35 cellular contexts compared by ENCODE assay signal in genomic region chr20:31785089-31785488, GRCh38. TPM values are rescaled to one million over a fixed set of nuclear protein-coding genes. Genes with fewer than 3 reads are reported as not detected.
"Had no signal": no experiment of that assay in that cellular context is flagged by ENCODE, and none has a peak within 500 bp of the region (broad histone marks: within the 10 kb centered on the region; RNA-seq: fewer than 3 reads in every experiment).

No MANE protein-coding gene starts in this region.

- H3K4me1 ChIP-seq: body of pancreas, breast epithelium, foreskin keratinocyte, heart left ventricle had no signal

- H3K27me3 Mint-ChIP-seq: activated CD4-positive, alpha-beta memory T cell treated with anti-CD3 and anti-CD28 coated beads for 36 hours; activated CD4-positive, alpha-beta T cell treated with anti-CD3 and anti-CD28 coated beads for 36 hours; activated CD4-positive, alpha-beta T cell treated with anti-CD3 and anti-CD28 coated beads, Interleukin-2, amount 10 ng/mL, durations not matched to agents 24 days and 14 days; activated CD8-positive, alpha-beta memory T cell treated with anti-CD3 and anti-CD28 coated beads, Interleukin-2, amount 10 ng/mL, durations not matched to agents 7 days and 5 days; activated naive CD8-positive, alpha-beta T cell; activated T-cell treated with anti-CD3 and anti-CD28 coated beads, Interleukin-2, amount 50 U/mL, for 24 hours; effector memory CD8-positive, alpha-beta T cell; T-helper 17 cell had no signal

- H3K36me3 ChIP-seq: breast epithelium, gastrocnemius medialis had no signal

- H3K27ac Mint-ChIP-seq: activated CD4-positive, alpha-beta memory T cell treated with anti-CD3 and anti-CD28 coated beads for 36 hours; activated CD4-positive, alpha-beta T cell treated with anti-CD3 and anti-CD28 coated beads for 36 hours; activated CD4-positive, alpha-beta T cell treated with anti-CD3 and anti-CD28 coated beads, Interleukin-2, amount 10 ng/mL, durations not matched to agents 24 days and 14 days; activated CD8-positive, alpha-beta memory T cell treated with anti-CD3 and anti-CD28 coated beads, Interleukin-2, amount 10 ng/mL, durations not matched to agents 7 days and 5 days; activated CD8-positive, alpha-beta T cell treated with anti-CD3 and anti-CD28 coated beads, Interleukin-2, amount 10 ng/mL, durations not matched to agents 7 days and 5 days; activated naive CD8-positive, alpha-beta T cell; activated T-cell treated with anti-CD3 and anti-CD28 coated beads, Interleukin-2, amount 50 U/mL, for 24 hours; activated T-cell treated with anti-CD3 and anti-CD28 coated beads, Interleukin-2, amount 50 U/mL, for 72 hours; effector memory CD8-positive, alpha-beta T cell; T-helper 17 cell; T-helper 2 cell treated with Interferon-gamma antibody and Interleukin-4, amounts not matched to agents 5 μg/mL and 100 μg/mL, for 36 hours had no signal

- DNase-seq: activated CD4-positive, alpha-beta memory T cell treated with anti-CD3 and anti-CD28 coated beads for 36 hours; activated CD4-positive, alpha-beta T cell treated with anti-CD3 and anti-CD28 coated beads for 36 hours; activated CD4-positive, alpha-beta T cell treated with anti-CD3 and anti-CD28 coated beads, Interleukin-2, amount 10 ng/mL, durations not matched to agents 24 days and 14 days; activated CD4-positive, CD25-positive, alpha-beta regulatory T cell; activated CD4-positive, CD25-positive, alpha-beta regulatory T cell treated with anti-CD3 and anti-CD28 coated beads, Interleukin-2, amount 50 U/mL, for 72 hours; activated CD8-positive, alpha-beta memory T cell treated with anti-CD3 and anti-CD28 coated beads, Interleukin-2, amount 10 ng/mL, durations not matched to agents 7 days and 5 days; activated CD8-positive, alpha-beta memory T cell treated with anti-CD3 and anti-CD28 coated beads, Interleukin-2, amount 50 U/mL, for 4 hours; activated CD8-positive, alpha-beta T cell treated with anti-CD3 and anti-CD28 coated beads, Interleukin-2, amount 10 ng/mL, durations not matched to agents 7 days and 5 days; activated effector memory CD4-positive, alpha-beta T cell treated with Interleukin-2 at 50 U/mL for 16 hours; activated gamma-delta T cell treated with Interleukin-2 at 50 U/mL for 16 hours; activated naive CD4-positive, alpha-beta T cell treated with anti-CD3 and anti-CD28 coated beads, Interleukin-2, amount 50 U/mL, for 16 hours; activated naive CD4-positive, alpha-beta T cell treated with Interleukin-2 at 50 U/mL for 16 hours; activated T-cell treated with anti-CD3 and anti-CD28 coated beads for 4 hours; activated T-cell treated with anti-CD3 and anti-CD28 coated beads, Interleukin-2, amount 50 U/mL, for 24 hours; activated T-cell treated with anti-CD3 and anti-CD28 coated beads, Interleukin-2, amount 50 U/mL, for 72 hours; amygdala; aorta; body of pancreas; cortex of kidney; dermis blood vessel endothelial cell; effector CD4-positive, alpha-beta T cell; effector memory CD8-positive, alpha-beta T cell; foreskin keratinocyte; gastrocnemius medialis; glutamatergic neuron; heart left ventricle; hypothalamus; T-helper 1 cell; T-helper 17 cell; T1000; WERI-Rb-1 had no signal

- H3K9me3 ChIP-seq: body of pancreas, breast epithelium, gastrocnemius medialis, heart left ventricle had no signal

- H3K27ac ChIP-seq: body of pancreas, breast epithelium, epithelial cell of prostate, foreskin keratinocyte, gastrocnemius medialis, heart left ventricle, WERI-Rb-1 had no signal

- ATAC-seq: activated CD4-positive, alpha-beta T cell treated with anti-CD3 and anti-CD28 coated beads for 36 hours; activated CD8-positive, alpha-beta memory T cell treated with anti-CD3 and anti-CD28 coated beads, Interleukin-2, amount 10 ng/mL, durations not matched to agents 7 days and 5 days; activated CD8-positive, alpha-beta T cell treated with anti-CD3 and anti-CD28 coated beads, Interleukin-2, amount 10 ng/mL, durations not matched to agents 7 days and 5 days; activated T-cell treated with anti-CD3 and anti-CD28 coated beads, Interleukin-2, amount 50 U/mL, for 72 hours; body of pancreas; effector memory CD8-positive, alpha-beta T cell; foreskin keratinocyte; gastrocnemius medialis; heart left ventricle; T-helper 17 cell had no signal

- H3K27me3 ChIP-seq: body of pancreas, breast epithelium, foreskin keratinocyte, gastrocnemius medialis, heart left ventricle had no signal

- H3K9me3 Mint-ChIP-seq: activated CD4-positive, alpha-beta memory T cell treated with anti-CD3 and anti-CD28 coated beads for 36 hours; activated CD4-positive, alpha-beta T cell treated with anti-CD3 and anti-CD28 coated beads, Interleukin-2, amount 10 ng/mL, durations not matched to agents 24 days and 14 days; activated T-cell treated with anti-CD3 and anti-CD28 coated beads, Interleukin-2, amount 50 U/mL, for 24 hours; activated T-cell treated with anti-CD3 and anti-CD28 coated beads, Interleukin-2, amount 50 U/mL, for 72 hours; effector memory CD8-positive, alpha-beta T cell; T-helper 2 cell treated with Interferon-gamma antibody and Interleukin-4, amounts not matched to agents 5 μg/mL and 100 μg/mL, for 36 hours had no signal

- H3K4me3 Mint-ChIP-seq: activated CD4-positive, alpha-beta memory T cell treated with anti-CD3 and anti-CD28 coated beads for 36 hours; activated CD4-positive, alpha-beta T cell treated with anti-CD3 and anti-CD28 coated beads for 36 hours; activated CD4-positive, alpha-beta T cell treated with anti-CD3 and anti-CD28 coated beads, Interleukin-2, amount 10 ng/mL, durations not matched to agents 24 days and 14 days; activated CD8-positive, alpha-beta memory T cell treated with anti-CD3 and anti-CD28 coated beads, Interleukin-2, amount 10 ng/mL, durations not matched to agents 7 days and 5 days; activated CD8-positive, alpha-beta T cell treated with anti-CD3 and anti-CD28 coated beads, Interleukin-2, amount 10 ng/mL, durations not matched to agents 7 days and 5 days; activated naive CD8-positive, alpha-beta T cell; activated T-cell treated with anti-CD3 and anti-CD28 coated beads, Interleukin-2, amount 50 U/mL, for 24 hours; activated T-cell treated with anti-CD3 and anti-CD28 coated beads, Interleukin-2, amount 50 U/mL, for 72 hours; effector memory CD8-positive, alpha-beta T cell; T-helper 17 cell; T-helper 2 cell treated with Interferon-gamma antibody and Interleukin-4, amounts not matched to agents 5 μg/mL and 100 μg/mL, for 36 hours had no signal

- H3K4me1 Mint-ChIP-seq: activated CD4-positive, alpha-beta T cell treated with anti-CD3 and anti-CD28 coated beads for 36 hours; T-helper 17 cell had no signal

- H3K4me3 ChIP-seq: body of pancreas, breast epithelium, gastrocnemius medialis, heart left ventricle had no signal

RNA-seq across cellular contexts. Expression of gene MYLK2, which starts 34.1 kb away (rescaled TPM):
- total RNA-seq: breast epithelium, T-helper 17 cell had no signal

RNA-seq across cellular contexts. Expression of gene TPX2, which starts 46.0 kb away (rescaled TPM):
- total RNA-seq: body of pancreas had no signal
